In genomic region chr11:25891960-25892359, GRCh38 we compare ENCODE assay signal across 33 cellular contexts.
"Had no signal": no experiment of that assay in that cellular context is flagged by ENCODE, and none has a peak within 500 bp of the region (broad histone marks: within the 10 kb centered on the region; RNA-seq: fewer than 3 reads in every experiment).

No MANE protein-coding gene starts in this region.

- H3K27ac ChIP-seq: adrenal gland, cardiac muscle cell, VCaP had no signal

- H3K36me3 ChIP-seq: adrenal gland, cardiac muscle cell had no signal

- H3K9me3 ChIP-seq: adrenal gland had no signal

- FAIRE-seq: astrocyte, bronchial epithelial cell, TTC549 had no signal

- H3K4me1 ChIP-seq: adrenal gland had no signal

- H3K4me3 ChIP-seq: adrenal gland, cardiac muscle cell had no signal

- ATAC-seq: activated CD8-positive, alpha-beta T cell treated with anti-CD3 and anti-CD28 coated beads for 36 hours; activated naive CD4-positive, alpha-beta T cell treated with anti-CD3 and anti-CD28 coated beads, Interleukin-2, amount 50 U/mL, for 72 hours; activated T-cell treated with anti-CD3 and anti-CD28 coated beads, Interleukin-2, amount 50 U/mL, for 4 hours; activated T-cell treated with anti-CD3 and anti-CD28 coated beads, Interleukin-2, amount 50 U/mL, for 72 hours; activated T-helper 17 cell treated with anti-CD3 and anti-CD28 coated beads, Interleukin-2, amount 50 U/mL, for 72 hours had no signal

- DNase-seq: activated B cell treated with CpG ODN at 0.5 μM for 24 hours; activated CD4-positive, alpha-beta memory T cell treated with anti-CD3 and anti-CD28 coated beads for 36 hours; activated CD4-positive, alpha-beta T cell treated with anti-CD3 and anti-CD28 coated beads for 4 hours; activated CD4-positive, alpha-beta T cell treated with anti-CD3 and anti-CD28 coated beads, Interleukin-2, amount 10 ng/mL, durations not matched to agents 24 days and 14 days; activated CD4-positive, alpha-beta T cell treated with anti-CD3 and anti-CD28 coated beads, Interleukin-2, amount 50 U/mL, for 1 hour; activated CD4-positive, alpha-beta T cell treated with anti-CD3 and anti-CD28 coated beads, Interleukin-2, amount 50 U/mL, for 4 hours; activated CD4-positive, CD25-positive, alpha-beta regulatory T cell treated with anti-CD3 and anti-CD28 coated beads, Interleukin-2, amount 50 U/mL, for 72 hours; activated CD8-positive, alpha-beta memory T cell treated with anti-CD3 and anti-CD28 coated beads, Interleukin-2, amount 50 U/mL, for 4 hours; activated CD8-positive, alpha-beta T cell treated with anti-CD3 and anti-CD28 coated beads for 36 hours; activated effector memory CD4-positive, alpha-beta T cell treated with anti-CD3 and anti-CD28 coated beads, Interleukin-2, amount 50 U/mL, for 16 hours; activated gamma-delta T cell treated with Interleukin-2 at 50 U/mL for 16 hours; activated naive CD4-positive, alpha-beta T cell; activated naive CD4-positive, alpha-beta T cell treated with anti-CD3 and anti-CD28 coated beads for 36 hours; activated naive CD4-positive, alpha-beta T cell treated with anti-CD3 and anti-CD28 coated beads, Interleukin-2, amount 50 U/mL, for 16 hours; activated naive CD8-positive, alpha-beta T cell treated with anti-CD3 and anti-CD28 coated beads for 36 hours; activated T-cell treated with anti-CD3 and anti-CD28 coated beads for 4 hours; activated T-cell treated with anti-CD3 and anti-CD28 coated beads, Interleukin-2, amount 50 U/mL, for 1 hour; activated T-cell treated with anti-CD3 and anti-CD28 coated beads, Interleukin-2, amount 50 U/mL, for 4 hours; activated T-cell treated with anti-CD3 and anti-CD28 coated beads, Interleukin-2, amount 50 U/mL, for 72 hours; adrenal gland; amniotic stem cell; aorta; caudate nucleus; cerebellar nuclear complex; T-helper 2 cell; T-helper 9 cell had no signal

- H3K27me3 ChIP-seq: adrenal gland, cardiac muscle cell had no signal
